In the genomic region with DNA sequence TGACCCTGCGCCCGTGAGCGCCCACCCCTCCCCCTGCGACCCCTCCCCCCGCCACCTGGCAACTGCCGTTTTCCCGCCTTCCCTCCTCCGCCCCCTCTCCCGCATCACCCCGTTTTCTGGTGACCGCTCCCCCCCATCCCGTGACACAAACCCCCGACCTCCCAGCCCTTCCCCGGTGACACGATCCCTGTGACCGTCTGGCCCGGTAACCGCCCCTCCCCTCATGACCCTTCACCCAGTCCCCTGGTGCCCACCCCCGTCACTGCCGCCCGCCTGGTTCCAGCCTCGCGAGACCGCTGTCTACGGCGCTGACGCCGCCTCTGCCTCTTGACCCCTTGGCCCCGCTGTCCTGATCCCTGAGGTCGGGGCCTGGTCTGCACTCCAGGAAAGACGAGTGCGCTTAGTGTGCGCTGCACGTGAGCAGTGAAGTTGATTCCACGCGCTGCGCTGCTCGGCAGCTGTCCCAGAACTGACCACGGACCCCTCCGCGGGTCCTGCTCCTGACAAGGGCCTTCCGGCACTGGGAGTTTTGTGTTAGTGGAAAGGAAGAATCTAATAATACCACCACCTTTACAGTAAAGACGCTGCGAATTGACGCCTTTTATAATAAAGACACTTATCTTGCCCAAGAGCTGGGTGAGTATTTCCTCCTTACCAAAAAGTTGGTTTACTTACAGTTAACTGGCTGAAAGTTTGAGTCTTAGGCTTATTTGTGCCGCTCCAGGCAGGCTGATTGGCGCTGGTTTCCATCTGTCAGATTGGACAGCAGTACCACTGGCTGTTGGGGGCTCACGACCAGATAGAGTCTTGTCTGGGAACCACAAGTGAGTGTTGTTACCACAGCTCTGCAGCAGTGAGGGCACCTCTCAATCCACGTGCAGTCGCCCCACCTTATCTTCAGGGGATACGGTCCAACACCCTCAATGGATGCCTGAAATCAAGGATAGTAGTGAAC, we compare ENCODE assay signal across 8 cellular contexts. TPM values are rescaled to one million over a fixed set of nuclear protein-coding genes. Genes with fewer than 3 reads are reported as not detected.
DNase-seq lines count a peak whose midpoint lies in the region; ATAC-seq and TF ChIP-seq lines count a peak whose summit lies in the region.

No MANE protein-coding gene starts in this region.

- peak overlapping the region; percentile 100 for H3K4me3 ChIP-seq in SJCRH30

- H3K27ac Mint-ChIP-seq in activated naive CD8-positive, alpha-beta T cell = peak overlapping the region; percentile 92
- H3K27ac Mint-ChIP-seq in progenitor cell of endocrine pancreas = peak overlapping the region; percentile 95

- ATAC-seq in HG03066 (IDR thresholded peaks at IDR 0.05; ENCODE audit: low read depth, unreplicated experiment) = peak; percentile 32
- ATAC-seq in GM19397 (IDR thresholded peaks at IDR 0.05; ENCODE audit: unreplicated experiment) = no peak

- H3K4me1 ChIP-seq in SJCRH30 = peaks cover 15% of the 10 kb centered on the region

- no peaks in the 10 kb centered on the region for H3K9me3 ChIP-seq in SJCRH30 (replicated peaks)

- H3K27ac ChIP-seq in SJCRH30 = peak overlapping the region; percentile 92

- intact Hi-C loops in cardiac septum (cut with DNase I) = no loop called here

- H3K27me3 Mint-ChIP-seq in activated naive CD8-positive, alpha-beta T cell = no peaks in the 10 kb centered on the region
- H3K27me3 Mint-ChIP-seq in progenitor cell of endocrine pancreas = no peaks in the 10 kb centered on the region

- peaks cover 7% of the 10 kb centered on the region for H3K36me3 Mint-ChIP-seq in activated naive CD8-positive, alpha-beta T cell
- H3K36me3 Mint-ChIP-seq in progenitor cell of endocrine pancreas (ENCODE audit: insufficient read depth) = no peaks in the 10 kb centered on the region

- peaks cover 33% of the 10 kb centered on the region for H3K4me1 Mint-ChIP-seq in activated naive CD8-positive, alpha-beta T cell (ENCODE audit: low read depth)
- peaks cover 14% of the 10 kb centered on the region for H3K4me1 Mint-ChIP-seq in progenitor cell of endocrine pancreas (ENCODE audit: low read depth)

- no peaks in the 10 kb centered on the region for H3K27me3 ChIP-seq in SJCRH30

- H3K4me3 Mint-ChIP-seq in activated naive CD8-positive, alpha-beta T cell = peak overlapping the region; percentile 94
- peak overlapping the region; percentile 87 for H3K4me3 Mint-ChIP-seq in progenitor cell of endocrine pancreas (ENCODE audit: low read depth)

- TF ChIP-seq CTCF in progenitor cell of endocrine pancreas (IDR thresholded peaks at IDR 0.05; ENCODE audit: unreplicated experiment) = no peak

- no peaks in the 10 kb centered on the region for H3K9me3 Mint-ChIP-seq in activated naive CD8-positive, alpha-beta T cell (ENCODE audit: low read depth)
- H3K9me3 Mint-ChIP-seq in progenitor cell of endocrine pancreas (ENCODE audit: low read depth) = no peaks in the 10 kb centered on the region

- H3K36me3 ChIP-seq in SJCRH30 = peaks cover 9% of the 10 kb centered on the region

- DNase-seq in Daoy (ENCODE audit: low read depth) = peak; percentile 57
- DNase-seq in SJCRH30 = peak; percentile 61 to 66
- peak; percentile 84 for DNase-seq in cardiac septum (ENCODE audit: low spot score)
- peak; percentile 50 for DNase-seq in progenitor cell of endocrine pancreas (ENCODE audit: low spot score, unreplicated experiment)
- no peak for DNase-seq in inferior parietal cortex (ENCODE audit: extremely low spot score)

RNA-seq across cellular contexts. Expression of a gene that starts 59.2 kb away (rescaled TPM):
- 4.1 and 5.2 TPM in 2 replicates for total RNA-seq in Daoy (2014; rRNA removed; shearing (Covaris generic))
- 12.0 and 12.5 TPM in 2 replicates for total RNA-seq in SJCRH30 (2014; rRNA removed; shearing (Covaris generic))
- total RNA-seq in cardiac septum = 9.6 TPM
- total RNA-seq in progenitor cell of endocrine pancreas = 28.1 and 29.4 TPM in 2 replicates

RNA-seq across cellular contexts. Expression of a gene that starts 59.3 kb away (rescaled TPM):
- total RNA-seq in Daoy (2014; rRNA removed; shearing (Covaris generic)) = 13.7 and 14.2 TPM in 2 replicates
- 14.3 and 15.4 TPM in 2 replicates for total RNA-seq in SJCRH30 (2014; rRNA removed; shearing (Covaris generic))
- total RNA-seq in cardiac septum (8.6 TPM), progenitor cell of endocrine pancreas (27.0 and 27.3 TPM in 2 replicates)
